In genomic region chr1:223706077-223706988, GRCh38 we compare ENCODE assay signal across 10 cellular contexts. TPM values are rescaled to one million over a fixed set of nuclear protein-coding genes. Genes with fewer than 3 reads are reported as not detected.
DNase-seq lines count a peak whose midpoint lies in the region; ATAC-seq and TF ChIP-seq lines count a peak whose summit lies in the region.
"Had no signal": no experiment of that assay in that cellular context is flagged by ENCODE, and none has a peak within 500 bp of the region (broad histone marks: within the 10 kb centered on the region; RNA-seq: fewer than 3 reads in every experiment).

No MANE protein-coding gene starts in this region.

- intact Hi-C loops in colonic mucosa (cut with DNase I) = no loop called here

- H3K9me3 Mint-ChIP-seq in activated naive CD8-positive, alpha-beta T cell treated with anti-CD3 and anti-CD28 coated beads, Interleukin-2, amount 50 U/mL, for 24 hours = no peaks in the 10 kb centered on the region

- H3K27ac ChIP-seq in colonic mucosa (peak overlapping the region; percentile 81), parathyroid adenoma (peak overlapping the region; percentile 81)

- H3K4me3 Mint-ChIP-seq in activated naive CD8-positive, alpha-beta T cell treated with anti-CD3 and anti-CD28 coated beads, Interleukin-2, amount 50 U/mL, for 24 hours = no peak overlapping the region

- H3K36me3 ChIP-seq in colonic mucosa = no peaks in the 10 kb centered on the region
- H3K36me3 ChIP-seq in parathyroid adenoma (ENCODE audit: control insufficient read depth, insufficient read depth, low read length) = no peaks in the 10 kb centered on the region

- peak overlapping the region; percentile 33 for H2AFZ ChIP-seq in parathyroid adenoma

- H3K27me3 Mint-ChIP-seq in activated naive CD8-positive, alpha-beta T cell treated with anti-CD3 and anti-CD28 coated beads, Interleukin-2, amount 50 U/mL, for 24 hours = peaks cover 2% of the 10 kb centered on the region
- H3K27me3 Mint-ChIP-seq: T-helper 17 cell had no signal

- DNase-seq in DMS53 treated with DMSO at 0.1 percent for 48 hours (lab: John Stamatoyannopoulos, UW; ENCODE audit: unreplicated experiment) (peak; percentile 77), NCI-H226 (peak; percentile 63), colonic mucosa (peak; percentile 60), GM19238 (ENCODE audit: insufficient read length, low spot score) (no peak)
- DNase-seq in activated naive CD8-positive, alpha-beta T cell treated with anti-CD3 and anti-CD28 coated beads, Interleukin-2, amount 50 U/mL, for 24 hours = no peak
- DNase-seq: T-helper 17 cell had no signal

- no peak overlapping the region for H3K27ac Mint-ChIP-seq in activated naive CD8-positive, alpha-beta T cell treated with anti-CD3 and anti-CD28 coated beads, Interleukin-2, amount 50 U/mL, for 24 hours
- H3K27ac Mint-ChIP-seq: T-helper 17 cell had no signal

- H3K9me3 ChIP-seq in colonic mucosa (no peaks in the 10 kb centered on the region), parathyroid adenoma (ENCODE audit: control insufficient read depth, low read length) (no peaks in the 10 kb centered on the region)

- no peaks in the 10 kb centered on the region for H3K36me3 Mint-ChIP-seq in activated naive CD8-positive, alpha-beta T cell treated with anti-CD3 and anti-CD28 coated beads, Interleukin-2, amount 50 U/mL, for 24 hours (ENCODE audit: low read depth)

- H3K4me1 Mint-ChIP-seq in activated naive CD8-positive, alpha-beta T cell treated with anti-CD3 and anti-CD28 coated beads, Interleukin-2, amount 50 U/mL, for 24 hours = peaks cover 55% of the 10 kb centered on the region

- TF ChIP-seq CTCF in colonic mucosa (IDR thresholded peaks at IDR 0.05) = no peak
- no peak for TF ChIP-seq CTCF in parathyroid adenoma (IDR thresholded peaks at IDR 0.05)

- peak overlapping the region in 1 of 2 donors; percentile 0 for H3K9ac ChIP-seq in colonic mucosa (ENCODE audit: low read depth in 2 of 2, low read length in 2 of 2)
- no peak overlapping the region for H3K9ac ChIP-seq in parathyroid adenoma

- no peaks in the 10 kb centered on the region for H3K79me2 ChIP-seq in parathyroid adenoma

- H3K4me2 ChIP-seq in parathyroid adenoma (ENCODE audit: low read length) = peak overlapping the region; percentile 19

- H3K4me1 ChIP-seq in colonic mucosa (no peaks in the 10 kb centered on the region), parathyroid adenoma (peaks cover 26% of the 10 kb centered on the region)

- no peak for ATAC-seq in GM19463 (IDR thresholded peaks at IDR 0.05; ENCODE audit: unreplicated experiment)
- ATAC-seq in activated naive CD8-positive, alpha-beta T cell treated with anti-CD3 and anti-CD28 coated beads, Interleukin-2, amount 50 U/mL, for 24 hours = no peak
- no peak for ATAC-seq in GM18517 (IDR thresholded peaks at IDR 0.05; ENCODE audit: unreplicated experiment)
- ATAC-seq: T-helper 17 cell had no signal

- H3K27me3 ChIP-seq in colonic mucosa (no peaks in the 10 kb centered on the region), parathyroid adenoma (ENCODE audit: control insufficient read depth, insufficient read depth, low read length) (no peaks in the 10 kb centered on the region)

- no peak overlapping the region for H3K4me3 ChIP-seq in colonic mucosa
- no peak overlapping the region for H3K4me3 ChIP-seq in parathyroid adenoma (ENCODE audit: low read depth, low read length)

RNA-seq across cellular contexts. Expression of gene CAPN2, which starts 6.0 kb away (rescaled TPM):
- total RNA-seq in colonic mucosa = 100 to 1,000 TPM; 197 to 323 TPM

RNA-seq across cellular contexts. Expression of gene CAPN8, which starts 40.8 kb away (rescaled TPM):
- total RNA-seq in colonic mucosa = 100 to 1,000 TPM in 1 of 2 donors, 10 to 100 TPM in 1; 52.6 to 102 TPM
- total RNA-seq: mononuclear cell had no signal

Comparison
In these comparisons a context has a peak if more than half of its experiments do, and no peak if none do; other contexts are left out.
1. DNase-seq: peak in DMS53 treated with DMSO at 0.1 percent for 48 hours (single experiment), NCI-H226 (single experiment) and colonic mucosa (single experiment); none in activated naive CD8-positive, alpha-beta T cell treated with anti-CD3 and anti-CD28 coated beads, Interleukin-2, amount 50 U/mL, for 24 hours (single experiment) and GM19238 (single experiment).